Comparison of ENCODE assay signal across 13 cellular contexts in genomic region chr1:67838180-67838912, GRCh38. TPM values are rescaled to one million over a fixed set of nuclear protein-coding genes. Genes with fewer than 3 reads are reported as not detected.
DNase-seq lines count a peak whose midpoint lies in the region; ATAC-seq and TF ChIP-seq lines count a peak whose summit lies in the region.
"Had no signal": no experiment of that assay in that cellular context is flagged by ENCODE, and none has a peak within 500 bp of the region (broad histone marks: within the 10 kb centered on the region; RNA-seq: fewer than 3 reads in every experiment).

No MANE protein-coding gene starts in this region.

- no peak for TF ChIP-seq POLR2A in breast epithelium (IDR thresholded peaks at IDR 0.05)
- TF ChIP-seq POLR2A in body of pancreas (IDR thresholded peaks at IDR 0.05) = no peak

- no peaks in the 10 kb centered on the region for H3K4me1 ChIP-seq in breast epithelium
- H3K4me1 ChIP-seq in body of pancreas = peaks cover 37% of the 10 kb centered on the region

- H3K36me3 Mint-ChIP-seq in MCF 10A (ENCODE audit: insufficient read depth, unreplicated experiment) = no peaks in the 10 kb centered on the region

- peak overlapping the region in 1 of 2 donors; percentile 18 for H3K27ac ChIP-seq in breast epithelium
- H3K27ac ChIP-seq in body of pancreas = peak overlapping the region; percentile 33 to 73 (median 54)
- H3K27ac ChIP-seq: thyroid gland had no signal

- no peaks in the 10 kb centered on the region for H3K36me3 ChIP-seq in breast epithelium
- H3K36me3 ChIP-seq in body of pancreas (replicated peaks in 1 of 2; ENCODE audit: insufficient read depth in 1 of 2, low read depth in 2 of 2) = no peaks in the 10 kb centered on the region
- H3K36me3 ChIP-seq: thyroid gland had no signal

- H3K9me3 ChIP-seq in breast epithelium = no peaks in the 10 kb centered on the region
- no peaks in the 10 kb centered on the region for H3K9me3 ChIP-seq in body of pancreas
- H3K9me3 ChIP-seq: thyroid gland had no signal

- no peaks in the 10 kb centered on the region for H3K27me3 Mint-ChIP-seq in MCF 10A (ENCODE audit: insufficient read depth, unreplicated experiment)

- H3K27ac Mint-ChIP-seq in MCF 10A (ENCODE audit: low read depth, unreplicated experiment) = peak overlapping the region; percentile 19
- H3K27ac Mint-ChIP-seq: activated CD4-positive, alpha-beta T cell treated with anti-CD3 and anti-CD28 coated beads, Interleukin-2, amount 10 ng/mL, durations not matched to agents 7 days and 5 days; immature natural killer cell had no signal

- peaks cover 50% of the 10 kb centered on the region for H3K4me1 Mint-ChIP-seq in MCF 10A (ENCODE audit: insufficient read depth, unreplicated experiment)

- no peaks in the 10 kb centered on the region for H3K9me3 Mint-ChIP-seq in MCF 10A (ENCODE audit: unreplicated experiment)
- H3K9me3 Mint-ChIP-seq: activated CD4-positive, alpha-beta T cell treated with anti-CD3 and anti-CD28 coated beads, Interleukin-2, amount 10 ng/mL, durations not matched to agents 7 days and 5 days; H9; immature natural killer cell had no signal

- 25 to 31% methylated on average over 5 of the region's 5 CpGs for WGBS in body of pancreas, 2 donors

- no peak for TF ChIP-seq CTCF in MCF 10A (IDR thresholded peaks at IDR 0.05; ENCODE audit: unreplicated experiment)
- TF ChIP-seq CTCF in breast epithelium (IDR thresholded peaks at IDR 0.05) = no peak
- TF ChIP-seq CTCF in body of pancreas (IDR thresholded peaks at IDR 0.05) = peak in 2 of 7 experiments; percentile 2 to 4

- CTCF ChIA-PET in MCF 10A (lab: Yijun Ruan, JAX) = interaction anchor here (0.6 to 10.4 kb wide), 8 partner anchors 12 to 410 kb away, joined by 3 to 174 read pairs (median 6); no protein-coding TSS in a partner anchor

- intact Hi-C loops in MCF 10A (cut with micrococcal nuclease) = no loop called here
- intact Hi-C loops in breast epithelium (cut with DNase I; ENCODE audit: low total_unique reads) = no loop called here
- intact Hi-C loops in body of pancreas (cut with DNase I) = no loop called here
- intact Hi-C loops in sciatic nerve (cut with DNase I) = no loop called here

- DNase-seq in MCF 10A (ENCODE audit: unreplicated experiment) (no peak), breast epithelium (ENCODE audit: low spot score in 2 of 2) (no peak), body of pancreas (peak; percentile 26 to 51 (median 36)), kidney tubule cell (ENCODE audit: low spot score) (peak; percentile 41), NCI-H1694 (lab: John Stamatoyannopoulos, UW) (no peak), NCI-H510A (lab: John Stamatoyannopoulos, UW) (no peak), T1000 (lab: John Stamatoyannopoulos, UW) (no peak), sciatic nerve (ENCODE audit: low spot score) (no peak)
- DNase-seq: activated CD4-positive, alpha-beta T cell treated with anti-CD3 and anti-CD28 coated beads, Interleukin-2, amount 10 ng/mL, durations not matched to agents 7 days and 5 days; H9; immature natural killer cell; NCI-H187; thyroid gland had no signal

- H3K27me3 ChIP-seq in breast epithelium = no peaks in the 10 kb centered on the region
- H3K27me3 ChIP-seq in body of pancreas = no peaks in the 10 kb centered on the region
- H3K27me3 ChIP-seq: thyroid gland had no signal

- BruUV-seq in MCF 10A (replicated peaks; lab: Mats Ljungman, UMichigan) = no TSS peak

- ATAC-seq in body of pancreas (peak; percentile 78), sciatic nerve (no peak)

- H3K4me3 ChIP-seq in breast epithelium (no peak overlapping the region), body of pancreas (no peak overlapping the region)
- H3K4me3 ChIP-seq: thyroid gland had no signal

- no peak overlapping the region for H3K4me3 Mint-ChIP-seq in MCF 10A (ENCODE audit: unreplicated experiment)
- H3K4me3 Mint-ChIP-seq: activated CD4-positive, alpha-beta T cell treated with anti-CD3 and anti-CD28 coated beads, Interleukin-2, amount 10 ng/mL, durations not matched to agents 7 days and 5 days; immature natural killer cell had no signal

- POLR2A ChIA-PET in MCF 10A (lab: Yijun Ruan, JAX) = interaction anchor here (0.6 to 13.7 kb wide), 5 partner anchors 9 to 156 kb away, joined by 3 to 262 read pairs (median 5); partner anchors contain the start of gene GADD45A

RNA-seq across cellular contexts. Expression of gene GNG12, which starts 5.1 kb away (rescaled TPM):
- total RNA-seq in MCF 10A (2022) (117 and 135 TPM in 2 replicates), breast epithelium (100 to 1,000 TPM in 1 of 3 donors, 10 to 100 TPM in 2; 82.1 to 100 (median 87.5) TPM), body of pancreas (10 to 100 TPM; 26.4 to 42.3 TPM), sciatic nerve (67.8 TPM)

Comparison
In these comparisons a context has a peak if more than half of its experiments do, and no peak if none do; other contexts are left out.
1. DNase-seq: peak in body of pancreas (4 of 4) and kidney tubule cell (single experiment); none in MCF 10A (single experiment), breast epithelium (0 of 2), NCI-H1694 (single experiment), NCI-H510A (single experiment), T1000 (single experiment) and sciatic nerve (single experiment).